Comparison of ENCODE assay signal across 11 cellular contexts in genomic region chr1:115839706-115840095, GRCh38. TPM values are rescaled to one million over a fixed set of nuclear protein-coding genes. Genes with fewer than 3 reads are reported as not detected.
DNase-seq lines count a peak whose midpoint lies in the region; ATAC-seq and TF ChIP-seq lines count a peak whose summit lies in the region.
"Had no signal": no experiment of that assay in that cellular context is flagged by ENCODE, and none has a peak within 500 bp of the region (broad histone marks: within the 10 kb centered on the region; RNA-seq: fewer than 3 reads in every experiment).

No MANE protein-coding gene starts in this region.

- H3K27me3 ChIP-seq in lower lobe of right lung (ENCODE audit: low read depth), result peaks cover 81% of the 10 kb centered on the region
- peaks cover 0 to 75% of the 10 kb centered on the region in 2 donors for H3K27me3 ChIP-seq in tibial artery

- H3K4me1 ChIP-seq in lower lobe of right lung, result peaks cover 26% of the 10 kb centered on the region
- H3K4me1 ChIP-seq in tibial artery, result peaks cover 0 to 24% (median 23%) of the 10 kb centered on the region in 4 donors

- H3K9me3 Mint-ChIP-seq in activated naive CD8-positive, alpha-beta T cell treated with anti-CD3 and anti-CD28 coated beads, Interleukin-2, amount 10 ng/mL, durations not matched to agents 7 days and 5 days, result no peaks in the 10 kb centered on the region
- peaks cover 2% of the 10 kb centered on the region for H3K9me3 Mint-ChIP-seq in activated naive CD8-positive, alpha-beta T cell treated with anti-CD3 and anti-CD28 coated beads for 36 hours
- H3K9me3 Mint-ChIP-seq in brain, result peaks cover 0 to 14% (median 2%) of the 10 kb centered on the region in 5 experiments
- H3K9me3 Mint-ChIP-seq: CD8-positive, alpha-beta T cell had no signal

- no peaks in the 10 kb centered on the region for H3K36me3 ChIP-seq in lower lobe of right lung
- H3K36me3 ChIP-seq in tibial artery, result no peaks in the 10 kb centered on the region

- peak overlapping the region; percentile 30 for H3K4me3 Mint-ChIP-seq in activated naive CD8-positive, alpha-beta T cell treated with anti-CD3 and anti-CD28 coated beads, Interleukin-2, amount 10 ng/mL, durations not matched to agents 7 days and 5 days
- H3K4me3 Mint-ChIP-seq in activated naive CD8-positive, alpha-beta T cell treated with anti-CD3 and anti-CD28 coated beads for 36 hours, result no peak overlapping the region
- peak overlapping the region; percentile 65 to 92 (median 86) for H3K4me3 Mint-ChIP-seq in brain

- POLR2A ChIA-PET in activated naive CD8-positive, alpha-beta T cell treated with anti-CD3 and anti-CD28 coated beads, Interleukin-2, amount 10 ng/mL, durations not matched to agents 7 days and 5 days (lab: Charles Lee), result no interaction called here

- H3K4me3 ChIP-seq in lower lobe of right lung, result peak overlapping the region; percentile 42
- H3K4me3 ChIP-seq in tibial artery, result peak overlapping the region; percentile 30 to 45

- H3K4me1 Mint-ChIP-seq in activated naive CD8-positive, alpha-beta T cell treated with anti-CD3 and anti-CD28 coated beads, Interleukin-2, amount 10 ng/mL, durations not matched to agents 7 days and 5 days, result peaks cover 2% of the 10 kb centered on the region
- H3K4me1 Mint-ChIP-seq in activated naive CD8-positive, alpha-beta T cell treated with anti-CD3 and anti-CD28 coated beads for 36 hours, result peaks cover 6% of the 10 kb centered on the region
- peaks cover 17% of the 10 kb centered on the region for H3K4me1 Mint-ChIP-seq in brain

- no peak for DNase-seq in activated naive CD8-positive, alpha-beta T cell treated with anti-CD3 and anti-CD28 coated beads, Interleukin-2, amount 10 ng/mL, durations not matched to agents 7 days and 5 days
- no peak for DNase-seq in activated naive CD8-positive, alpha-beta T cell treated with anti-CD3 and anti-CD28 coated beads for 36 hours
- DNase-seq in lower lobe of right lung, result no peak
- no peak for DNase-seq in tibial artery
- DNase-seq in COLO829 (ENCODE audit: low spot score), result no peak
- no peak for DNase-seq in stimulated activated CD4-positive, alpha-beta T cell treated with anti-CD3 and anti-CD28 coated beads, Interleukin-2, amount 100 ng/mL, for 24 hours
- DNase-seq: CD8-positive, alpha-beta T cell; NCI-H1417 treated with DMSO at 0.1 percent for 48 hours; T-helper 9 cell had no signal

- peaks cover 79% of the 10 kb centered on the region for H3K27me3 Mint-ChIP-seq in activated naive CD8-positive, alpha-beta T cell treated with anti-CD3 and anti-CD28 coated beads, Interleukin-2, amount 10 ng/mL, durations not matched to agents 7 days and 5 days
- H3K27me3 Mint-ChIP-seq in activated naive CD8-positive, alpha-beta T cell treated with anti-CD3 and anti-CD28 coated beads for 36 hours, result peaks cover 73% of the 10 kb centered on the region
- H3K27me3 Mint-ChIP-seq in brain, result peaks cover 94% of the 10 kb centered on the region

- no peaks in the 10 kb centered on the region for H3K36me3 Mint-ChIP-seq in activated naive CD8-positive, alpha-beta T cell treated with anti-CD3 and anti-CD28 coated beads, Interleukin-2, amount 10 ng/mL, durations not matched to agents 7 days and 5 days
- no peaks in the 10 kb centered on the region for H3K36me3 Mint-ChIP-seq in activated naive CD8-positive, alpha-beta T cell treated with anti-CD3 and anti-CD28 coated beads for 36 hours
- H3K36me3 Mint-ChIP-seq in brain, result no peaks in the 10 kb centered on the region
- H3K36me3 Mint-ChIP-seq: CD8-positive, alpha-beta T cell had no signal

- no peak for TF ChIP-seq CTCF in brain (conservative IDR thresholded peaks at IDR 0.05)
- no peak for TF ChIP-seq CTCF in lower lobe of right lung (IDR thresholded peaks at IDR 0.05)
- TF ChIP-seq CTCF in tibial artery (IDR thresholded peaks at IDR 0.05), result no peak

- H3K27ac Mint-ChIP-seq in activated naive CD8-positive, alpha-beta T cell treated with anti-CD3 and anti-CD28 coated beads, Interleukin-2, amount 10 ng/mL, durations not matched to agents 7 days and 5 days, result no peak overlapping the region
- no peak overlapping the region for H3K27ac Mint-ChIP-seq in activated naive CD8-positive, alpha-beta T cell treated with anti-CD3 and anti-CD28 coated beads for 36 hours
- H3K27ac Mint-ChIP-seq in brain, result peak overlapping the region in 3 of 5 experiments; percentile 45 to 98 (median 76)
- H3K27ac Mint-ChIP-seq: CD8-positive, alpha-beta T cell had no signal

- H3K27ac ChIP-seq in lower lobe of right lung (no peak overlapping the region), tibial artery (no peak overlapping the region)

- intact Hi-C loops in lower lobe of right lung (cut with DNase I), result no loop called here
- intact Hi-C loops in tibial artery (cut with DNase I; ENCODE audit: low total_unique reads), result no loop called here

- ATAC-seq in activated naive CD8-positive, alpha-beta T cell treated with anti-CD3 and anti-CD28 coated beads, Interleukin-2, amount 10 ng/mL, durations not matched to agents 7 days and 5 days (ENCODE audit: low read depth), result no peak
- ATAC-seq in lower lobe of right lung (no peak), HG03159 (IDR thresholded peaks at IDR 0.05; ENCODE audit: unreplicated experiment) (no peak)
- ATAC-seq: CD8-positive, alpha-beta T cell had no signal

- H3K9me3 ChIP-seq in lower lobe of right lung (no peaks in the 10 kb centered on the region), tibial artery (no peaks in the 10 kb centered on the region)

RNA-seq across cellular contexts. Expression of gene NHLH2, which starts 1.2 kb away (rescaled TPM):
- not detected for total RNA-seq in activated naive CD8-positive, alpha-beta T cell treated with anti-CD3 and anti-CD28 coated beads, Interleukin-2, amount 10 ng/mL, durations not matched to agents 7 days and 5 days
- total RNA-seq in activated naive CD8-positive, alpha-beta T cell treated with anti-CD3 and anti-CD28 coated beads for 36 hours, result not detected
- polyA plus RNA-seq in brain (ENCODE audit: insufficient read depth, low read depth, low replicate concordance), result not detected
- total RNA-seq in lower lobe of right lung, result 0.41 TPM
- total RNA-seq: CD8-positive, alpha-beta T cell had no signal

Comparison
In these comparisons a context has a peak if more than half of its experiments do, and no peak if none do; other contexts are left out.
1. H3K27ac Mint-ChIP-seq: peak in brain (3 of 5); none in activated naive CD8-positive, alpha-beta T cell treated with anti-CD3 and anti-CD28 coated beads, Interleukin-2, amount 10 ng/mL, durations not matched to agents 7 days and 5 days (single experiment) and activated naive CD8-positive, alpha-beta T cell treated with anti-CD3 and anti-CD28 coated beads for 36 hours (single experiment).